ENCODE assay signal across 8 cellular contexts in genomic region chr12:6200266-6201198, GRCh38. TPM values are rescaled to one million over a fixed set of nuclear protein-coding genes. Genes with fewer than 3 reads are reported as not detected.
A peak's percentile ranks its signal among the peaks of the same experiment; 100 is the strongest.
DNase-seq lines count a peak whose midpoint lies in the region; ATAC-seq and TF ChIP-seq lines count a peak whose summit lies in the region.

Gene CD9 (plus strand): TSS chr12:6200400. CDS start chr12:6200500, 100 bp downstream.

- no peak for TF ChIP-seq CTCF in GM10248 (IDR thresholded peaks at IDR 0.05; ENCODE audit: control extremely low read depth, extremely low read depth, low read depth, missing control alignments)
- no peak for TF ChIP-seq CTCF in osteocyte (IDR thresholded peaks at IDR 0.05)

- peaks cover 37% of the 10 kb centered on the region for H3K4me1 Mint-ChIP-seq in activated naive CD8-positive, alpha-beta T cell (ENCODE audit: low read depth)
- H3K4me1 Mint-ChIP-seq in osteocyte (ENCODE audit: unreplicated experiment) = peaks cover 51% of the 10 kb centered on the region

- peaks cover 6% of the 10 kb centered on the region for H3K27me3 Mint-ChIP-seq in activated naive CD8-positive, alpha-beta T cell
- H3K27me3 Mint-ChIP-seq in osteocyte (ENCODE audit: unreplicated experiment) = no peaks in the 10 kb centered on the region

- no peak within 1 kb of the TSS for H3K27ac Mint-ChIP-seq in activated naive CD8-positive, alpha-beta T cell
- peak within 1 kb of the TSS; percentile 88 for H3K27ac Mint-ChIP-seq in osteocyte (ENCODE audit: unreplicated experiment)

- H3K9me3 Mint-ChIP-seq in activated naive CD8-positive, alpha-beta T cell (ENCODE audit: low read depth) = no peaks in the 10 kb centered on the region
- H3K9me3 Mint-ChIP-seq in osteocyte (ENCODE audit: unreplicated experiment) = no peaks in the 10 kb centered on the region

- ATAC-seq in Right ventricle myocardium superior (ENCODE audit: poor library complexity) = peak; percentile 64
- no peak for ATAC-seq in HG02678 (IDR thresholded peaks at IDR 0.05; ENCODE audit: unreplicated experiment)
- ATAC-seq in HG03457 (IDR thresholded peaks at IDR 0.05; ENCODE audit: unreplicated experiment) = no peak

- H3K4me3 Mint-ChIP-seq in activated naive CD8-positive, alpha-beta T cell = peak within 1 kb of the TSS; percentile 79
- peak within 1 kb of the TSS; percentile 78 for H3K4me3 Mint-ChIP-seq in osteocyte (ENCODE audit: unreplicated experiment)

- CTCF ChIA-PET in GM10248 (lab: Yijun Ruan, JAX) = interaction anchor here (1.2 to 2.0 kb wide), 4 partner anchors 26 to 78 kb away, joined by 3 to 10 read pairs (median 4); no protein-coding TSS in a partner anchor

- intact Hi-C loops in Right ventricle myocardium superior (cut with DNase I) = no loop called here

- peaks cover 2% of the 10 kb centered on the region for H3K36me3 Mint-ChIP-seq in activated naive CD8-positive, alpha-beta T cell
- H3K36me3 Mint-ChIP-seq in osteocyte (ENCODE audit: unreplicated experiment) = no peaks in the 10 kb centered on the region

- POLR2A ChIA-PET in GM10248 (lab: Yijun Ruan, JAX) = no interaction called here

- DNase-seq in GM10248 (ENCODE audit: extremely low spot score) = peak; percentile 52
- DNase-seq in NCI-H748 (lab: John Stamatoyannopoulos, UW; ENCODE audit: unreplicated experiment) = peak; percentile 66
- peak; percentile 77 for DNase-seq in Right ventricle myocardium superior
- no peak for DNase-seq in osteocyte (ENCODE audit: extremely low spot score, unreplicated experiment)
- DNase-seq in KG1 (lab: John Stamatoyannopoulos, UW) = no peak

RNA-seq across cellular contexts. Expression of gene CD9, which starts in this region (rescaled TPM):
- total RNA-seq in Right ventricle myocardium superior = 51.9 TPM
- 77.1 and 84.5 TPM in 2 replicates for total RNA-seq in osteocyte

Comparison
In these comparisons a context has a peak if more than half of its experiments do, and no peak if none do; other contexts are left out.
1. DNase-seq: peak in GM10248 (single experiment), NCI-H748 (single experiment) and Right ventricle myocardium superior (single experiment); none in osteocyte (single experiment) and KG1 (single experiment).